ENCODE assay signal across 12 cellular contexts in genomic region chr15:57283774-57284508, GRCh38.
DNase-seq lines count a peak whose midpoint lies in the region; ATAC-seq and TF ChIP-seq lines count a peak whose summit lies in the region.
"Had no signal": no experiment of that assay in that cellular context is flagged by ENCODE, and none has a peak within 500 bp of the region (broad histone marks: within the 10 kb centered on the region; RNA-seq: fewer than 3 reads in every experiment).

No MANE protein-coding gene starts in this region.

- H3K27ac Mint-ChIP-seq in activated B cell treated with CpG ODN at 0.5 μM for 24 hours: peak overlapping the region; percentile 98
- H3K27ac Mint-ChIP-seq: effector memory CD8-positive, alpha-beta T cell had no signal

- no peak for TF ChIP-seq CTCF in HL-60 (IDR thresholded peaks at IDR 0.05; ENCODE audit: insufficient read depth, low read length)
- TF ChIP-seq CTCF in activated B cell treated with CpG ODN at 0.5 μM for 24 hours (IDR thresholded peaks at IDR 0.05): no peak
- no peak for TF ChIP-seq CTCF in spleen (IDR thresholded peaks at IDR 0.05 in 8 of 11, conservative IDR thresholded peaks at IDR 0.05 in 3 of 11)
- no peak for TF ChIP-seq CTCF in colonic mucosa (IDR thresholded peaks at IDR 0.05)

- no peaks in the 10 kb centered on the region for H3K9me3 Mint-ChIP-seq in activated B cell treated with CpG ODN at 0.5 μM for 24 hours
- H3K9me3 Mint-ChIP-seq: effector memory CD8-positive, alpha-beta T cell had no signal

- peaks cover 0 to 89% (median 20%) of the 10 kb centered on the region in 6 donors for H3K36me3 ChIP-seq in spleen
- H3K36me3 ChIP-seq in colonic mucosa: peaks cover 10% of the 10 kb centered on the region

- no peaks in the 10 kb centered on the region for H3K27me3 Mint-ChIP-seq in activated B cell treated with CpG ODN at 0.5 μM for 24 hours
- H3K27me3 Mint-ChIP-seq: effector memory CD8-positive, alpha-beta T cell had no signal

- no peak for TF ChIP-seq POLR2A in spleen (IDR thresholded peaks at IDR 0.05)

- DNase-seq in HL-60 (ENCODE audit: low read depth in 1 of 2, low spot score in 1 of 2) (peak; percentile 83 to 94), activated B cell treated with CpG ODN at 0.5 μM for 24 hours (no peak), spleen (no peak), kidney tubule cell (ENCODE audit: low spot score) (no peak), colonic mucosa (no peak)
- DNase-seq: activated CD8-positive, alpha-beta memory T cell treated with anti-CD3 and anti-CD28 coated beads for 24 hours; effector memory CD8-positive, alpha-beta T cell; NCI-H510A had no signal

- H3K27ac ChIP-seq in HL-60 (replicated peaks) (peak overlapping the region; percentile 93), spleen (peak overlapping the region; percentile 58 to 86 (median 78)), colonic mucosa (no peak overlapping the region)

- peak; percentile 3 for ATAC-seq in GM18907 (IDR thresholded peaks at IDR 0.05; ENCODE audit: unreplicated experiment)
- peak; percentile 12 for ATAC-seq in activated B cell treated with CpG ODN at 0.5 μM for 24 hours (ENCODE audit: low read depth)
- no peak for ATAC-seq in GM18873 (IDR thresholded peaks at IDR 0.05; ENCODE audit: low FRiP score, unreplicated experiment)
- no peak for ATAC-seq in GM18519 (IDR thresholded peaks at IDR 0.05; ENCODE audit: low FRiP score, unreplicated experiment)
- ATAC-seq: effector memory CD8-positive, alpha-beta T cell had no signal

- WGBS in spleen, 5 donors: 36 to 66% (median 45%) methylated on average over 15 of the region's 15 CpGs

- no peak overlapping the region for H3K9ac ChIP-seq in colonic mucosa (ENCODE audit: low read depth in 2 of 2, low read length in 2 of 2)

- peaks cover 93% of the 10 kb centered on the region for H3K4me1 Mint-ChIP-seq in activated B cell treated with CpG ODN at 0.5 μM for 24 hours

- H3K9me3 ChIP-seq in spleen (no peaks in the 10 kb centered on the region), colonic mucosa (no peaks in the 10 kb centered on the region)

- peak overlapping the region; percentile 81 for H3K4me3 Mint-ChIP-seq in activated B cell treated with CpG ODN at 0.5 μM for 24 hours
- H3K4me3 Mint-ChIP-seq: effector memory CD8-positive, alpha-beta T cell had no signal

- H3K4me3 ChIP-seq in HL-60 (replicated peaks; ENCODE audit: insufficient read depth, low read length) (no peak overlapping the region), spleen (peak overlapping the region in 1 of 8 donors; percentile 29), colonic mucosa (no peak overlapping the region)
- H3K4me3 ChIP-seq: skin epidermis had no signal

- intact Hi-C loops in activated B cell treated with CpG ODN at 0.5 μM for 24 hours (cut with micrococcal nuclease) (loop anchor here (10.0 kb wide), 1 partner anchor 1039 kb away; the partner anchor contains the start of gene RFX7), spleen (cut with DNase I; ENCODE audit: low total_unique reads) (no loop called here), colonic mucosa (cut with DNase I) (loop anchor here (10.0 kb wide), 1 partner anchor 49 kb away; no protein-coding TSS in a partner anchor)

- peaks cover 22% of the 10 kb centered on the region for H3K36me3 Mint-ChIP-seq in activated B cell treated with CpG ODN at 0.5 μM for 24 hours (ENCODE audit: low read depth)

- H3K27me3 ChIP-seq in HL-60 (ENCODE audit: insufficient read depth, poor library complexity, severe bottlenecking): no peaks in the 10 kb centered on the region
- H3K27me3 ChIP-seq in spleen (replicated peaks in 1 of 7): no peaks in the 10 kb centered on the region
- no peaks in the 10 kb centered on the region for H3K27me3 ChIP-seq in colonic mucosa

- peaks cover 5 to 88% (median 32%) of the 10 kb centered on the region in 6 donors for H3K4me1 ChIP-seq in spleen
- no peaks in the 10 kb centered on the region for H3K4me1 ChIP-seq in colonic mucosa

- CTCF ChIA-PET in activated B cell treated with CpG ODN at 0.5 μM for 24 hours (lab: Charles Lee): interaction anchor here (0.6 to 1.5 kb wide), 4 partner anchors 17 to 241 kb away, joined by 3 to 7 read pairs (median 4); no protein-coding TSS in a partner anchor

- POLR2A ChIA-PET in activated B cell treated with CpG ODN at 0.5 μM for 24 hours (lab: Charles Lee): interaction anchor here (1.0 to 15.0 kb wide), 5 partner anchors 18 to 366 kb away, joined by 3 to 387 read pairs (median 4); partner anchors contain the start of gene TCF12

Comparison
In these comparisons a context has a peak if more than half of its experiments do, and no peak if none do; other contexts are left out.
1. ATAC-seq: peak in GM18907 (single experiment) and activated B cell treated with CpG ODN at 0.5 μM for 24 hours (single experiment); none in GM18873 (single experiment) and GM18519 (single experiment).
2. DNase-seq: peak in HL-60 (2 of 2); none in activated B cell treated with CpG ODN at 0.5 μM for 24 hours (single experiment), spleen (single experiment), kidney tubule cell (single experiment) and colonic mucosa (single experiment).